19 cellular contexts compared by ENCODE assay signal in genomic region chr3:195062866-195063540, GRCh38.
"Had no signal": no experiment of that assay in that cellular context is flagged by ENCODE, and none has a peak within 500 bp of the region (broad histone marks: within the 10 kb centered on the region; RNA-seq: fewer than 3 reads in every experiment).

No MANE protein-coding gene starts in this region.

- H3K36me3 Mint-ChIP-seq: naive B cell had no signal

- H3K27me3 ChIP-seq: brain microvascular endothelial cell, stomach, testis, upper lobe of left lung had no signal

- H3K27ac ChIP-seq: brain microvascular endothelial cell, testis, upper lobe of left lung had no signal

- H3K27me3 Mint-ChIP-seq: activated naive CD8-positive, alpha-beta T cell treated with anti-CD3 and anti-CD28 coated beads for 36 hours had no signal

- H3K9me3 Mint-ChIP-seq: activated T-cell treated with anti-CD3 and anti-CD28 coated beads, Interleukin-2, amount 50 U/mL, for 72 hours; immature natural killer cell; T-helper 1 cell treated with Interleukin-12 subunit alpha and Interleukin-12 subunit beta and Interleukin-4 antibody, amounts not matched to agents 30 μg/mL and 1 μg/mL, for 36 hours had no signal

- H3K4me3 ChIP-seq: stomach, testis, upper lobe of left lung had no signal

- H3K4me1 ChIP-seq: testis had no signal

- ATAC-seq: activated CD8-positive, alpha-beta T cell treated with anti-CD3 and anti-CD28 coated beads, Interleukin-2, amount 10 ng/mL, durations not matched to agents 7 days and 5 days; activated T-cell treated with anti-CD3 and anti-CD28 coated beads, Interleukin-2, amount 50 U/mL, for 72 hours had no signal

- H3K36me3 ChIP-seq: brain microvascular endothelial cell, upper lobe of left lung had no signal

- H3K9me3 ChIP-seq: stomach, testis, upper lobe of left lung had no signal

- H3K4me1 Mint-ChIP-seq: activated naive CD8-positive, alpha-beta T cell treated with anti-CD3 and anti-CD28 coated beads for 36 hours had no signal

- H3K4me3 Mint-ChIP-seq: activated CD8-positive, alpha-beta T cell treated with anti-CD3 and anti-CD28 coated beads, Interleukin-2, amount 10 ng/mL, durations not matched to agents 7 days and 5 days; activated naive CD8-positive, alpha-beta T cell treated with anti-CD3 and anti-CD28 coated beads for 36 hours; activated T-cell treated with anti-CD3 and anti-CD28 coated beads, Interleukin-2, amount 50 U/mL, for 72 hours; dendritic cell treated with granulocyte-macrophage colony-stimulating factor and Interleukin-4, amounts not matched to agents 40 ng/mL and 50 ng/mL, for 4 days; immature natural killer cell; T-helper 1 cell treated with Interleukin-12 subunit alpha and Interleukin-12 subunit beta and Interleukin-4 antibody, amounts not matched to agents 30 μg/mL and 1 μg/mL, for 36 hours had no signal

- H3K27ac Mint-ChIP-seq: activated CD8-positive, alpha-beta T cell treated with anti-CD3 and anti-CD28 coated beads, Interleukin-2, amount 10 ng/mL, durations not matched to agents 7 days and 5 days; activated naive CD8-positive, alpha-beta T cell treated with anti-CD3 and anti-CD28 coated beads for 36 hours; activated T-cell treated with anti-CD3 and anti-CD28 coated beads, Interleukin-2, amount 50 U/mL, for 72 hours; dendritic cell treated with granulocyte-macrophage colony-stimulating factor and Interleukin-4, amounts not matched to agents 40 ng/mL and 50 ng/mL, for 4 days; immature natural killer cell; T-helper 1 cell treated with Interleukin-12 subunit alpha and Interleukin-12 subunit beta and Interleukin-4 antibody, amounts not matched to agents 30 μg/mL and 1 μg/mL, for 36 hours had no signal

- DNase-seq: activated CD4-positive, alpha-beta T cell treated with anti-CD3 and anti-CD28 coated beads for 4 hours; activated CD8-positive, alpha-beta memory T cell treated with anti-CD3 and anti-CD28 coated beads, Interleukin-2, amount 50 U/mL, for 48 hours; activated CD8-positive, alpha-beta T cell treated with anti-CD3 and anti-CD28 coated beads, Interleukin-2, amount 10 ng/mL, durations not matched to agents 7 days and 5 days; activated gamma-delta T cell; activated naive CD8-positive, alpha-beta T cell treated with anti-CD3 and anti-CD28 coated beads for 36 hours; activated T-cell treated with anti-CD3 and anti-CD28 coated beads, Interleukin-2, amount 50 U/mL, for 72 hours; amygdala; brain microvascular endothelial cell; effector memory CD4-positive, alpha-beta T cell; foreskin fibroblast; glutamatergic neuron; immature natural killer cell; mammary epithelial cell; naive B cell; testis; upper lobe of left lung had no signal
